In the genomic region with DNA sequence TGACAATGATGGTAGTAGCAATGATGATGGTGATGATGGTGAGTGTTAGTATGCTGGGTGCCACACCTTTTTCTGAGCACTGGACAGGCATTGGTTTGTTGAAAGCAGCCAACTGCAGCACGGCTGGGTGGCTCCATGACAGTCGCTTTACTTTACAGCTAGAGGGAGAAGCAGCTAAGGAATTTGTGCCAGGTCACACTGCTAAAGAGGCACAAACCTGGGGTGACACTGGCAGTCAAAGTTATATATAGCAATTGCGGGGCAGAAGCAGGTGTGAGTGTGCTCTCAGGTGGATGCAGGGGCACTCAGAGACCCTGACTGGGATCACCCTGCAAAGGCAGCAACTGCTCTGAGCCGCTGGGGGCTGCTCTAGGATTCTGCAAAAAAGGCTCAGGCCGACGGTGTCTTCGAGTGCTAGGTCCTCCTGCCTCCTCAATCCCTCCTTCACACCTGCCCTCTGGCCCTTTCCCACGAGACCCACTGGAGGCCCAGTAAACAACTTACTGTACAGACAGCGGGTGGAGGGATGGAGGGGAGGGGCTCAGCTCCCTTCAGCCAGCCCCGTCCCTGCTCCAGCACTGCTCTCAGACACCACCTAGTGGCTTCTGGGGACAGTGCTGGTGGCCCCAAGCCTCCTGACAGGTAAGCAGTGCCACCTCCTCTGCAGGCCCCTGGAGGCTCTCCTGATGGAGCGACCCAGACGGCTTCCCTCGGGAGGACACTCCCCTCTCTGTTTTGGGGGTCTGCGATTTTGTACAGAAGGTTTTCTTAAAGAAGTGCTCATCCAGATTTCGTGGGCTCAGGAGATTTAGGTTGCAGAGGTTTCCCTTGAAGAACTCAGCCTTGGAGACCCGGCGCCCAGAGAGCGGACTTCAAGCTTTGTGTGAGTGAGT, we compare ENCODE assay signal across 1 cellular context.
TF ChIP-seq lines count a peak whose summit lies in the region.

No MANE protein-coding gene starts in this region.

TF ChIP-seq in HepG2, 621 proteins besides CTCF, POLR2A, EP300 and RAD21 (continued from another document and continues in another):
- TF ChIP-seq ZNF614 (CRISPR knock-in tag; IDR thresholded peaks at IDR 0.05; ENCODE audit: borderline replicate concordance) (peak; percentile 84; the same call in 1 of the 2 replicates), NFRKB (IDR thresholded peaks at IDR 0.05) (no peak), EEA1 (CRISPR knock-in tag; IDR thresholded peaks at IDR 0.05; ENCODE audit: borderline replicate concordance) (no peak), KLF12 (CRISPR knock-in tag; IDR thresholded peaks at IDR 0.05; ENCODE audit: borderline replicate concordance) (peak; percentile 91), ZNF883 (CRISPR knock-in tag; IDR thresholded peaks at IDR 0.05; ENCODE audit: not compliant biosample characterization) (peak; percentile 88), IRF2 (CRISPR knock-in tag; IDR thresholded peaks at IDR 0.05) (peak; percentile 75), ZBTB20 (CRISPR knock-in tag; IDR thresholded peaks at IDR 0.05; ENCODE audit: borderline replicate concordance, low read depth) (no peak), ZNF180 (CRISPR knock-in tag; IDR thresholded peaks at IDR 0.05; ENCODE audit: borderline replicate concordance, low read depth) (no peak), PHF8 (CRISPR knock-in tag; IDR thresholded peaks at IDR 0.05) (0 out of 2 replicates have a peak, but pooled peaks have one; percentile 45), JUN (CRISPR knock-in tag; IDR thresholded peaks at IDR 0.05) (no peak), ZNF34 (CRISPR knock-in tag; IDR thresholded peaks at IDR 0.05; ENCODE audit: borderline replicate concordance) (peak; percentile 87; the same call in 1 of the 2 replicates), TARDBP (CRISPR knock-in tag; IDR thresholded peaks at IDR 0.05) (peak; percentile 50; the same call in 1 of the 2 replicates), ZNF207 (IDR thresholded peaks at IDR 0.05; ENCODE audit: borderline replicate concordance) (no peak), MAF1 (CRISPR knock-in tag; IDR thresholded peaks at IDR 0.05; ENCODE audit: borderline replicate concordance) (0 out of 2 replicates have a peak, but pooled peaks have one; percentile 81), ZNF460 (CRISPR knock-in tag; IDR thresholded peaks at IDR 0.05; ENCODE audit: borderline replicate concordance) (no peak; the same call in 1 of the 2 replicates), ZNF737 (CRISPR knock-in tag; IDR thresholded peaks at IDR 0.05; ENCODE audit: borderline replicate concordance) (0 out of 2 replicates have a peak, but pooled peaks have one; percentile 61), ZFP36 (IDR thresholded peaks at IDR 0.05; ENCODE audit: borderline replicate concordance, low read depth, low read length, partially characterized antibody) (peak; percentile 21), ZNF264 (CRISPR knock-in tag; IDR thresholded peaks at IDR 0.05) (peak; percentile 86), ARID2 (CRISPR knock-in tag; IDR thresholded peaks at IDR 0.05; ENCODE audit: borderline replicate concordance) (no peak; the same call in 1 of the 2 replicates), CBX1 (IDR thresholded peaks at IDR 0.05; ENCODE audit: low read depth) (peak; percentile 36), MBD4 (IDR thresholded peaks at IDR 0.05; ENCODE audit: borderline replicate concordance, low read length) (no peak), ZNF570 (CRISPR knock-in tag; IDR thresholded peaks at IDR 0.05; ENCODE audit: borderline replicate concordance) (no peak), FOXO1 (CRISPR knock-in tag; IDR thresholded peaks at IDR 0.05) (peak; percentile 84), ELF1 (CRISPR knock-in tag; IDR thresholded peaks at IDR 0.05) (no peak), MTF2 (CRISPR knock-in tag; IDR thresholded peaks at IDR 0.05; ENCODE audit: borderline replicate concordance) (no peak), NR2F2 (IDR thresholded peaks at IDR 0.05; ENCODE audit: borderline replicate concordance, low read depth) (peak; percentile 31; the same call in 1 of the 2 replicates), GLI4 (CRISPR knock-in tag; IDR thresholded peaks at IDR 0.05; ENCODE audit: borderline replicate concordance) (no peak), JUNB (CRISPR knock-in tag; IDR thresholded peaks at IDR 0.05; ENCODE audit: borderline replicate concordance) (no peak), ZNF616 (CRISPR knock-in tag; IDR thresholded peaks at IDR 0.05; ENCODE audit: low read depth) (no peak; the same call in 1 of the 2 replicates), ESRRA (CRISPR knock-in tag; IDR thresholded peaks at IDR 0.05; ENCODE audit: low read depth) (peak; percentile 47; the same call in 1 of the 2 replicates), ZNF557 (CRISPR knock-in tag; IDR thresholded peaks at IDR 0.05) (peak; percentile 91; the same call in 1 of the 2 replicates), ZNF441 (CRISPR knock-in tag; IDR thresholded peaks at IDR 0.05; ENCODE audit: borderline replicate concordance) (no peak), ZNF530 (CRISPR knock-in tag; IDR thresholded peaks at IDR 0.05; ENCODE audit: low read depth) (peak; percentile 80; the same call in 1 of the 2 replicates), RFXAP (CRISPR knock-in tag; IDR thresholded peaks at IDR 0.05; ENCODE audit: borderline replicate concordance) (peak; percentile 77; the same call in 1 of the 2 replicates), ZFYVE20 (CRISPR knock-in tag; IDR thresholded peaks at IDR 0.05; ENCODE audit: borderline replicate concordance, low read depth) (no peak), KAT2B (IDR thresholded peaks at IDR 0.05; ENCODE audit: borderline replicate concordance, low read depth, low read length) (no peak), PRMT3 (CRISPR knock-in tag; IDR thresholded peaks at IDR 0.05; ENCODE audit: borderline replicate concordance, low read depth) (no peak), ZNF878 (CRISPR knock-in tag; IDR thresholded peaks at IDR 0.05) (no peak), REL (CRISPR knock-in tag; conservative IDR thresholded peaks at IDR 0.05) (no peak), SIX4 (CRISPR knock-in tag; IDR thresholded peaks at IDR 0.05) (peak; percentile 13; the same call in 1 of the 2 replicates), HOXA5 (CRISPR knock-in tag; IDR thresholded peaks at IDR 0.05) (peak; percentile 96), ZMYM2 (CRISPR knock-in tag; IDR thresholded peaks at IDR 0.05) (no peak), ZNF569 (CRISPR knock-in tag; IDR thresholded peaks at IDR 0.05; ENCODE audit: borderline replicate concordance) (no peak), ZNF260 (CRISPR knock-in tag; IDR thresholded peaks at IDR 0.05; ENCODE audit: borderline replicate concordance, low read depth) (no peak), ZNF563 (CRISPR knock-in tag; IDR thresholded peaks at IDR 0.05) (0 out of 2 replicates have a peak, but pooled peaks have one; percentile 38), NR2C2 (CRISPR knock-in tag; IDR thresholded peaks at IDR 0.05; ENCODE audit: borderline replicate concordance) (peak; percentile 48; the same call in 1 of the 2 replicates)
- TF ChIP-seq, protein P1, sequence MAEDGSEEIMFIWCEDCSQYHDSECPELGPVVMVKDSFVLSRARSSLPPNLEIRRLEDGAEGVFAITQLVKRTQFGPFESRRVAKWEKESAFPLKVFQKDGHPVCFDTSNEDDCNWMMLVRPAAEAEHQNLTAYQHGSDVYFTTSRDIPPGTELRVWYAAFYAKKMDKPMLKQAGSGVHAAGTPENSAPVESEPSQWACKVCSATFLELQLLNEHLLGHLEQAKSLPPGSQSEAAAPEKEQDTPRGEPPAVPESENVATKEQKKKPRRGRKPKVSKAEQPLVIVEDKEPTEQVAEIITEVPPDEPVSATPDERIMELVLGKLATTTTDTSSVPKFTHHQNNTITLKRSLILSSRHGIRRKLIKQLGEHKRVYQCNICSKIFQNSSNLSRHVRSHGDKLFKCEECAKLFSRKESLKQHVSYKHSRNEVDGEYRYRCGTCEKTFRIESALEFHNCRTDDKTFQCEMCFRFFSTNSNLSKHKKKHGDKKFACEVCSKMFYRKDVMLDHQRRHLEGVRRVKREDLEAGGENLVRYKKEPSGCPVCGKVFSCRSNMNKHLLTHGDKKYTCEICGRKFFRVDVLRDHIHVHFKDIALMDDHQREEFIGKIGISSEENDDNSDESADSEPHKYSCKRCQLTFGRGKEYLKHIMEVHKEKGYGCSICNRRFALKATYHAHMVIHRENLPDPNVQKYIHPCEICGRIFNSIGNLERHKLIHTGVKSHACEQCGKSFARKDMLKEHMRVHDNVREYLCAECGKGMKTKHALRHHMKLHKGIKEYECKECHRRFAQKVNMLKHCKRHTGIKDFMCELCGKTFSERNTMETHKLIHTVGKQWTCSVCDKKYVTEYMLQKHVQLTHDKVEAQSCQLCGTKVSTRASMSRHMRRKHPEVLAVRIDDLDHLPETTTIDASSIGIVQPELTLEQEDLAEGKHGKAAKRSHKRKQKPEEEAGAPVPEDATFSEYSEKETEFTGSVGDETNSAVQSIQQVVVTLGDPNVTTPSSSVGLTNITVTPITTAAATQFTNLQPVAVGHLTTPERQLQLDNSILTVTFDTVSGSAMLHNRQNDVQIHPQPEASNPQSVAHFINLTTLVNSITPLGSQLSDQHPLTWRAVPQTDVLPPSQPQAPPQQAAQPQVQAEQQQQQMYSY (CRISPR knock-in tag; IDR thresholded peaks at IDR 0.05) = no peak
- TF ChIP-seq, protein P2, sequence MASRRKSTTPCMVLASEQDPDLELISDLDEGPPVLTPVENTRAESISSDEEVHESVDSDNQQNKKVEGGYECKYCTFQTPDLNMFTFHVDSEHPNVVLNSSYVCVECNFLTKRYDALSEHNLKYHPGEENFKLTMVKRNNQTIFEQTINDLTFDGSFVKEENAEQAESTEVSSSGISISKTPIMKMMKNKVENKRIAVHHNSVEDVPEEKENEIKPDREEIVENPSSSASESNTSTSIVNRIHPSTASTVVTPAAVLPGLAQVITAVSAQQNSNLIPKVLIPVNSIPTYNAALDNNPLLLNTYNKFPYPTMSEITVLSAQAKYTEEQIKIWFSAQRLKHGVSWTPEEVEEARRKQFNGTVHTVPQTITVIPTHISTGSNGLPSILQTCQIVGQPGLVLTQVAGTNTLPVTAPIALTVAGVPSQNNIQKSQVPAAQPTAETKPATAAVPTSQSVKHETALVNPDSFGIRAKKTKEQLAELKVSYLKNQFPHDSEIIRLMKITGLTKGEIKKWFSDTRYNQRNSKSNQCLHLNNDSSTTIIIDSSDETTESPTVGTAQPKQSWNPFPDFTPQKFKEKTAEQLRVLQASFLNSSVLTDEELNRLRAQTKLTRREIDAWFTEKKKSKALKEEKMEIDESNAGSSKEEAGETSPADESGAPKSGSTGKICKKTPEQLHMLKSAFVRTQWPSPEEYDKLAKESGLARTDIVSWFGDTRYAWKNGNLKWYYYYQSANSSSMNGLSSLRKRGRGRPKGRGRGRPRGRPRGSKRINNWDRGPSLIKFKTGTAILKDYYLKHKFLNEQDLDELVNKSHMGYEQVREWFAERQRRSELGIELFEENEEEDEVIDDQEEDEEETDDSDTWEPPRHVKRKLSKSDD (CRISPR knock-in tag; IDR thresholded peaks at IDR 0.05; ENCODE audit: low read depth) = peak; percentile 34; the same call in 1 of the 2 replicates
- TF ChIP-seq, protein P3, sequence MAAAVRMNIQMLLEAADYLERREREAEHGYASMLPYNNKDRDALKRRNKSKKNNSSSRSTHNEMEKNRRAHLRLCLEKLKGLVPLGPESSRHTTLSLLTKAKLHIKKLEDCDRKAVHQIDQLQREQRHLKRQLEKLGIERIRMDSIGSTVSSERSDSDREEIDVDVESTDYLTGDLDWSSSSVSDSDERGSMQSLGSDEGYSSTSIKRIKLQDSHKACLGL (CRISPR knock-in tag; IDR thresholded peaks at IDR 0.05) = peak; percentile 65; the same call in 1 of the 2 replicates
- TF ChIP-seq, protein P4, sequence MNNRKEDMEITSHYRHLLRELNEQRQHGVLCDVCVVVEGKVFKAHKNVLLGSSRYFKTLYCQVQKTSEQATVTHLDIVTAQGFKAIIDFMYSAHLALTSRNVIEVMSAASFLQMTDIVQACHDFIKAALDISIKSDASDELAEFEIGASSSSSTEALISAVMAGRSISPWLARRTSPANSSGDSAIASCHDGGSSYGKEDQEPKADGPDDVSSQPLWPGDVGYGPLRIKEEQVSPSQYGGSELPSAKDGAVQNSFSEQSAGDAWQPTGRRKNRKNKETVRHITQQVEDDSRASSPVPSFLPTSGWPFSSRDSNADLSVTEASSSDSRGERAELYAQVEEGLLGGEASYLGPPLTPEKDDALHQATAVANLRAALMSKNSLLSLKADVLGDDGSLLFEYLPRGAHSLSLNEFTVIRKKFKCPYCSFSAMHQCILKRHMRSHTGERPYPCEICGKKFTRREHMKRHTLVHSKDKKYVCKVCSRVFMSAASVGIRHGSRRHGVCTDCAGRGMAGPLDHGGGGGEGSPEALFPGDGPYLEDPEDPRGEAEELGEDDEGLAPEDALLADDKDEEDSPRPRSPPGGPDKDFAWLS (CRISPR knock-in tag; IDR thresholded peaks at IDR 0.05; ENCODE audit: borderline replicate concordance) = no peak
- TF ChIP-seq, protein P5, sequence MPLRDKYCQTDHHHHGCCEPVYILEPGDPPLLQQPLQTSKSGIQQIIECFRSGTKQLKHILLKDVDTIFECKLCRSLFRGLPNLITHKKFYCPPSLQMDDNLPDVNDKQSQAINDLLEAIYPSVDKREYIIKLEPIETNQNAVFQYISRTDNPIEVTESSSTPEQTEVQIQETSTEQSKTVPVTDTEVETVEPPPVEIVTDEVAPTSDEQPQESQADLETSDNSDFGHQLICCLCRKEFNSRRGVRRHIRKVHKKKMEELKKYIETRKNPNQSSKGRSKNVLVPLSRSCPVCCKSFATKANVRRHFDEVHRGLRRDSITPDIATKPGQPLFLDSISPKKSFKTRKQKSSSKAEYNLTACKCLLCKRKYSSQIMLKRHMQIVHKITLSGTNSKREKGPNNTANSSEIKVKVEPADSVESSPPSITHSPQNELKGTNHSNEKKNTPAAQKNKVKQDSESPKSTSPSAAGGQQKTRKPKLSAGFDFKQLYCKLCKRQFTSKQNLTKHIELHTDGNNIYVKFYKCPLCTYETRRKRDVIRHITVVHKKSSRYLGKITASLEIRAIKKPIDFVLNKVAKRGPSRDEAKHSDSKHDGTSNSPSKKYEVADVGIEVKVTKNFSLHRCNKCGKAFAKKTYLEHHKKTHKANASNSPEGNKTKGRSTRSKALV (CRISPR knock-in tag; IDR thresholded peaks at IDR 0.05) = 0 out of 2 replicates have a peak, but pooled peaks have one; percentile 54
